20 cellular contexts compared by ENCODE assay signal in genomic region chr3:128495435-128495970, GRCh38. TPM values are rescaled to one million over a fixed set of nuclear protein-coding genes. Genes with fewer than 3 reads are reported as not detected.
DNase-seq lines count a peak whose midpoint lies in the region; FAIRE-seq and TF ChIP-seq lines count a peak whose summit lies in the region.
"Had no signal": no experiment of that assay in that cellular context is flagged by ENCODE, and none has a peak within 500 bp of the region (broad histone marks: within the 10 kb centered on the region; RNA-seq: fewer than 3 reads in every experiment).

No MANE protein-coding gene starts in this region.

- peaks cover 19% of the 10 kb centered on the region for H3K36me3 Mint-ChIP-seq in Calu3 (ENCODE audit: insufficient read depth, unreplicated experiment)
- H3K36me3 Mint-ChIP-seq: activated CD4-positive, alpha-beta memory T cell treated with anti-CD3 and anti-CD28 coated beads for 36 hours had no signal

- TF ChIP-seq POLR2A in NB4 (IDR thresholded peaks at IDR 0.05; ENCODE audit: extremely low read depth, insufficient read length), result no peak
- TF ChIP-seq POLR2A in H1 (IDR thresholded peaks at IDR 0.05; ENCODE audit: control extremely low read depth in 1 of 2, low read depth in 2 of 2, low read length in 2 of 2), result no peak

- no peak overlapping the region for H4K91ac ChIP-seq in H1 (replicated peaks; ENCODE audit: insufficient read length, low read length)

- TF ChIP-seq EP300 in H1 (IDR thresholded peaks at IDR 0.05; ENCODE audit: borderline replicate concordance in 1 of 2, low read depth in 2 of 2, low read length in 2 of 2), result no peak

- H2BK5ac ChIP-seq in H1 (ENCODE audit: low read depth, low read length), result no peak overlapping the region

- intact Hi-C loops in Calu3 (cut with micrococcal nuclease; ENCODE audit: unreplicated experiment), result loop anchor here (5.0 kb wide), 1 partner anchor 323 kb away; no protein-coding TSS in a partner anchor

- no peaks in the 10 kb centered on the region for H3K9me3 Mint-ChIP-seq in Calu3 (ENCODE audit: low read depth, unreplicated experiment)
- H3K9me3 Mint-ChIP-seq: activated CD4-positive, alpha-beta memory T cell treated with anti-CD3 and anti-CD28 coated beads for 36 hours; activated naive CD4-positive, alpha-beta T cell treated with anti-CD3 and anti-CD28 coated beads for 36 hours had no signal

- H3K18ac ChIP-seq in H1 (ENCODE audit: extremely low read depth, low read length), result no peak overlapping the region; the same call in 1 of the 2 replicates

- H3K79me2 ChIP-seq in H1 (ENCODE audit: control insufficient read depth in 1 of 2, insufficient read depth in 2 of 2, low read length in 2 of 2) (no peaks in the 10 kb centered on the region), MM.1S (ENCODE audit: low read length) (no peaks in the 10 kb centered on the region)

- H3K4me1 ChIP-seq in H1 (replicated peaks in 1 of 4; ENCODE audit: control insufficient read depth in 3 of 4, insufficient read depth in 4 of 4, low read length in 3 of 4) (peaks cover 0 to 51% (median 28%) of the 10 kb centered on the region in 4 experiments; a peak in 6 of 7 replicates), MM.1S (ENCODE audit: low read length) (no peaks in the 10 kb centered on the region)

- H3K27me3 ChIP-seq in H1 (replicated peaks in 1 of 4; ENCODE audit: control insufficient read depth in 3 of 4, extremely low read depth in 1 of 4, insufficient read depth in 3 of 4, low read length in 3 of 4) (peaks cover 70 to 87% (median 86%) of the 10 kb centered on the region in 4 experiments), MM.1S (replicated peaks; ENCODE audit: insufficient read depth, low read length) (peaks cover 96% of the 10 kb centered on the region)

- H2AFZ ChIP-seq in H1 (ENCODE audit: low read length) (no peak overlapping the region), MM.1S (ENCODE audit: low read length) (no peak overlapping the region)

- H3K4me2 ChIP-seq in H1 (ENCODE audit: insufficient read depth in 1 of 2, low read depth in 2 of 2, low read length in 2 of 2) (no peak overlapping the region), MM.1S (ENCODE audit: low read depth, low read length) (no peak overlapping the region)

- no peaks in the 10 kb centered on the region for H3K27me3 Mint-ChIP-seq in Calu3 (ENCODE audit: unreplicated experiment)

- H3K27ac ChIP-seq in H1 (ENCODE audit: low read depth, low read length) (no peak overlapping the region), MM.1S (ENCODE audit: low read length) (no peak overlapping the region)
- H3K27ac ChIP-seq: breast epithelium, upper lobe of right lung had no signal

- POLR2A ChIA-PET in H1 (lab: Charles Lee; ENCODE audit: partially characterized antibody), result interaction anchor here (0.7 to 1.0 kb wide), 2 partner anchors 11 to 20 kb away, joined by 3 read pairs; no protein-coding TSS in a partner anchor

- no peaks in the 10 kb centered on the region; a peak in 1 of 4 replicates for H3K9me3 ChIP-seq in H1 (ENCODE audit: insufficient read depth in 2 of 2, low read depth in 1 of 2, low read length in 1 of 2)
- H3K9me3 ChIP-seq in MM.1S (replicated peaks; ENCODE audit: insufficient read depth, low read length), result no peaks in the 10 kb centered on the region
- H3K9me3 ChIP-seq: breast epithelium, upper lobe of right lung had no signal

- no peak for TF ChIP-seq RAD21 in H1 (IDR thresholded peaks at IDR 0.05 in 1 of 2, conservative IDR thresholded peaks at IDR 0.05 in 1 of 2; ENCODE audit: low read depth in 2 of 2, low read length in 2 of 2)

- H3K9ac ChIP-seq in H1 (replicated peaks in 1 of 4; ENCODE audit: extremely low read depth in 1 of 4, low read depth in 3 of 4, low read length in 3 of 4) (no peak overlapping the region), MM.1S (ENCODE audit: low read length) (no peak overlapping the region)

- CTCF ChIA-PET in Calu3 (lab: Charles Lee) (interaction anchor here (0.5 to 0.7 kb wide), 2 partner anchors 11 to 113 kb away, joined by 3 read pairs; no protein-coding TSS in a partner anchor), H1 (lab: Charles Lee; ENCODE audit: partially characterized antibody) (interaction anchor here (0.6 to 5.7 kb wide), 11 partner anchors 9 to 250 kb away, joined by 3 to 83 read pairs (median 4); no protein-coding TSS in a partner anchor)

- H4K20me1 ChIP-seq in H1 (replicated peaks in 1 of 2; ENCODE audit: control insufficient read depth in 1 of 2, insufficient read depth in 2 of 2, low read length in 2 of 2) (peaks cover 4 to 27% of the 10 kb centered on the region in 2 experiments), MM.1S (ENCODE audit: insufficient read depth, low read length) (no peaks in the 10 kb centered on the region)

- peaks cover 5% of the 10 kb centered on the region; the same call in 1 of the 2 replicates for H3K23me2 ChIP-seq in H1 (ENCODE audit: low read depth, low read length)

- H3K79me1 ChIP-seq in H1 (ENCODE audit: low read depth, low read length), result no peaks in the 10 kb centered on the region

- peak overlapping the region; percentile 10 for H3K4me3 Mint-ChIP-seq in Calu3 (ENCODE audit: low read depth, unreplicated experiment)
- H3K4me3 Mint-ChIP-seq: activated CD4-positive, alpha-beta memory T cell treated with anti-CD3 and anti-CD28 coated beads for 36 hours; activated naive CD4-positive, alpha-beta T cell treated with anti-CD3 and anti-CD28 coated beads for 36 hours had no signal

- WGBS in H1 (ENCODE audit: extremely low coverage in 1 of 2, insufficient coverage in 1 of 2, insufficient read length in 1 of 2, insufficient replicate concordance in 2 of 2, low coverage in 1 of 2, low lambda C conversion rate in 2 of 2, missing lambda C conversion rate in 1 of 2), 2 experiments, result 67% methylated on average over 9 of the region's 9 CpGs; no CpG with 5 or more reads in 1 of the 2 experiments

- H3K36me3 ChIP-seq in H1 (ENCODE audit: control insufficient read depth in 2 of 4, insufficient read depth in 4 of 4, low read length in 3 of 4) (0 out of 8 replicates have a peak, but pooled peaks cover 0 to 5% (median 0%) of the 10 kb centered on the region in 4 experiments), MM.1S (replicated peaks; ENCODE audit: insufficient read depth, low read length) (no peaks in the 10 kb centered on the region)
- H3K36me3 ChIP-seq: breast epithelium, upper lobe of right lung had no signal

- H3K14ac ChIP-seq in H1 (ENCODE audit: insufficient read length), result no peak overlapping the region

- H3K4me1 Mint-ChIP-seq in Calu3 (ENCODE audit: low read depth, unreplicated experiment), result peaks cover 13% of the 10 kb centered on the region

- BruUV-seq in Calu3 (replicated peaks; lab: Mats Ljungman, UMichigan), result no TSS peak

- H3F3A ChIP-seq in MM.1S (ENCODE audit: insufficient read depth, low read length), result no peaks in the 10 kb centered on the region

- no peak overlapping the region for H2BK120ac ChIP-seq in H1 (replicated peaks; ENCODE audit: low read depth, low read length)

- no peak overlapping the region for H3K27ac Mint-ChIP-seq in Calu3 (ENCODE audit: unreplicated experiment)
- H3K27ac Mint-ChIP-seq: activated CD4-positive, alpha-beta memory T cell treated with anti-CD3 and anti-CD28 coated beads for 36 hours; activated naive CD4-positive, alpha-beta T cell treated with anti-CD3 and anti-CD28 coated beads for 36 hours had no signal

- no peak overlapping the region for H2AK5ac ChIP-seq in H1 (ENCODE audit: low read depth, low read length)

- no peaks in the 10 kb centered on the region for H3K9me2 ChIP-seq in MM.1S (replicated peaks; ENCODE audit: insufficient read depth, low read length)

- no peak overlapping the region for H3K23ac ChIP-seq in H1 (ENCODE audit: insufficient read length)

- FAIRE-seq in H1 (lab: Jason Lieb, UNC), result no peak
- FAIRE-seq: frontal cortex, GM19239, RCC 7860 had no signal

- H3K4me3 ChIP-seq in NB4 (ENCODE audit: low read depth, low read length), result no peak overlapping the region
- no peak overlapping the region for H3K4me3 ChIP-seq in H1 (ENCODE audit: extremely low read depth in 1 of 4, insufficient read depth in 2 of 4, low read depth in 3 of 4, low read length in 4 of 4)
- no peak overlapping the region for H3K4me3 ChIP-seq in MM.1S (ENCODE audit: low read length)
- H3K4me3 ChIP-seq: breast epithelium, upper lobe of right lung had no signal

- no peak for TF ChIP-seq CTCF in Calu3 (IDR thresholded peaks at IDR 0.05; ENCODE audit: unreplicated experiment)
- TF ChIP-seq CTCF in NB4 (IDR thresholded peaks at IDR 0.05; ENCODE audit: low read depth, low read length), result no peak
- TF ChIP-seq CTCF in H1 (IDR thresholded peaks at IDR 0.05; ENCODE audit: control extremely low read depth in 1 of 3, insufficient read depth in 1 of 3, low read depth in 1 of 3, low read length in 3 of 3), result no peak
- TF ChIP-seq CTCF in MM.1S (IDR thresholded peaks at IDR 0.05; ENCODE audit: low read length), result no peak

- H2BK12ac ChIP-seq in H1 (ENCODE audit: low read depth, low read length), result peak overlapping the region; percentile 62; the same call in 1 of the 2 replicates

- H3K4ac ChIP-seq in H1 (replicated peaks; ENCODE audit: insufficient read length, low read depth, low read length), result no peak overlapping the region

- H3K56ac ChIP-seq in H1 (replicated peaks; ENCODE audit: insufficient read length, low read depth, low read length), result no peak overlapping the region

- H4K8ac ChIP-seq in H1 (ENCODE audit: extremely low read depth, insufficient read depth, low read length), result no peak overlapping the region; the same call in 1 of the 2 replicates

- DNase-seq in Calu3 (no peak), NB4 (ENCODE audit: low read depth) (peak; percentile 37), H1 (ENCODE audit: low read depth in 1 of 2, low spot score in 2 of 2) (peak in 1 of 2 experiments; percentile 45), retina (peak; percentile 23), NOMO-1 treated with dmso at 0.1 percent for 144 hours (lab: John Stamatoyannopoulos, UW; ENCODE audit: unreplicated experiment) (no peak), NCI-H82 (lab: John Stamatoyannopoulos, UW) (no peak), MM.1S (no peak)
- DNase-seq: activated CD4-positive, alpha-beta memory T cell treated with anti-CD3 and anti-CD28 coated beads for 36 hours; activated naive CD4-positive, alpha-beta T cell treated with anti-CD3 and anti-CD28 coated beads for 36 hours; IMR-90; NCI-H1694 treated with DMSO at 0.1 percent for 48 hours; NCI-H510A treated with DMSO at 0.1 percent for 48 hours; stimulated activated CD4-positive, alpha-beta T cell treated with anti-CD3 and anti-CD28 coated beads, Interleukin-4, amount 100 ng/mL, for 24 hours; upper lobe of right lung had no signal

- no peak overlapping the region for H2BK20ac ChIP-seq in H1 (ENCODE audit: low read length)

- no peak overlapping the region for H2BK15ac ChIP-seq in H1 (ENCODE audit: low read length)

- no peak overlapping the region for H4K5ac ChIP-seq in H1 (ENCODE audit: insufficient read length, low read depth, low read length)

RNA-seq across cellular contexts. Expression of gene GATA2, which starts 2.5 kb away (rescaled TPM):
- 9.6 and 13.6 TPM in 2 replicates for total RNA-seq in Calu3 (2022)
- total RNA-seq in H1 (2021; fragmentation: NEBNext Ultra II Directional; extraction: Animal tissue kit (Norgen Biotek cat#: 25700)), result 0.30 and 0.40 TPM in 2 replicates
- 0.03 and 0.22 TPM in 2 replicates for polyA plus RNA-seq in H1 (2011; rRNA removed)
- 0.17 TPM for polyA plus RNA-seq in H1 (2011; cell fraction: cytosol; rRNA removed)
- polyA plus RNA-seq in H1 (2011; cell fraction: nucleus; rRNA removed), result 0.23 TPM
- 0.12 to 0.23 TPM in 2 of 4 replicates, not detected in the others for polyA plus RNA-seq in H1 (2012, experiment 1 of 2)
- polyA plus RNA-seq in H1 (2012, experiment 2 of 2), result 0.17 TPM
- polyA plus RNA-seq in H1 (2013, experiment 1 of 2), result 0.08 TPM
- 0.17 TPM for polyA plus RNA-seq in H1 (2013, experiment 2 of 2)
- 0.09 and 0.12 TPM in 2 replicates for polyA minus RNA-seq in H1 (2011; rRNA and poly(A)+ RNA removed)
- polyA minus RNA-seq in H1 (2011; cell fraction: cytosol; rRNA and poly(A)+ RNA removed), result 2.0 TPM
- 0.40 TPM for polyA minus RNA-seq in H1 (2011; cell fraction: nucleus; rRNA and poly(A)+ RNA removed)
- total RNA-seq: activated CD4-positive, alpha-beta memory T cell treated with anti-CD3 and anti-CD28 coated beads for 36 hours; T-helper 2 cell treated with Interferon-gamma antibody and Interleukin-4, amounts not matched to agents 100 ng/mL and 5 ng/mL, for 36 hours had no signal

RNA-seq across cellular contexts. Expression of gene DNAJB8, which starts 28.8 kb away (rescaled TPM):
- not detected in 2 replicates for total RNA-seq in Calu3 (2022)
- total RNA-seq in H1 (2021; fragmentation: NEBNext Ultra II Directional; extraction: Animal tissue kit (Norgen Biotek cat#: 25700)), result not detected in 2 replicates
- polyA plus RNA-seq in H1 (2011; rRNA removed), result not detected in 2 replicates
- not detected for polyA plus RNA-seq in H1 (2011; cell fraction: cytosol; rRNA removed)
- polyA plus RNA-seq in H1 (2011; cell fraction: nucleus; rRNA removed), result not detected
- not detected in 4 replicates for polyA plus RNA-seq in H1 (2012, experiment 1 of 2)
- not detected for polyA plus RNA-seq in H1 (2012, experiment 2 of 2)
- not detected for polyA plus RNA-seq in H1 (2013, experiment 1 of 2)
- polyA plus RNA-seq in H1 (2013, experiment 2 of 2), result not detected
- not detected in 2 replicates for polyA minus RNA-seq in H1 (2011; rRNA and poly(A)+ RNA removed)
- polyA minus RNA-seq in H1 (2011; cell fraction: cytosol; rRNA and poly(A)+ RNA removed), result not detected
- polyA minus RNA-seq in H1 (2011; cell fraction: nucleus; rRNA and poly(A)+ RNA removed), result not detected
- total RNA-seq: activated CD4-positive, alpha-beta memory T cell treated with anti-CD3 and anti-CD28 coated beads for 36 hours; activated naive CD4-positive, alpha-beta T cell treated with anti-CD3 and anti-CD28 coated beads for 36 hours; breast epithelium; frontal cortex; G401; IMR-90; T-helper 2 cell treated with Interferon-gamma antibody and Interleukin-4, amounts not matched to agents 100 ng/mL and 5 ng/mL, for 36 hours; upper lobe of right lung had no signal
- polyA plus RNA-seq: IMR-90 had no signal

Comparison
In these comparisons a context has a peak if more than half of its experiments do, and no peak if none do; other contexts are left out.
1. DNase-seq: peak in NB4 (single experiment) and retina (single experiment); none in Calu3 (single experiment), NOMO-1 treated with dmso at 0.1 percent for 144 hours (single experiment), NCI-H82 (single experiment) and MM.1S (single experiment).